In genomic region chr5:458547-459353, GRCh38 we compare ENCODE assay signal across 8 cellular contexts. TPM values are rescaled to one million over a fixed set of nuclear protein-coding genes. Genes with fewer than 3 reads are reported as not detected.
DNase-seq lines count a peak whose midpoint lies in the region; ATAC-seq, FAIRE-seq and TF ChIP-seq lines count a peak whose summit lies in the region.

No MANE protein-coding gene starts in this region.

- 75 to 81% methylated on average over 17 of the region's 17 CpGs for WGBS in sigmoid colon, 2 donors

- no peak for TF ChIP-seq EP300 in sigmoid colon (IDR thresholded peaks at IDR 0.05)

- TF ChIP-seq POLR2A in breast epithelium (IDR thresholded peaks at IDR 0.05), result no peak
- TF ChIP-seq POLR2A in sigmoid colon (IDR thresholded peaks at IDR 0.05), result no peak

- no peak for FAIRE-seq in urothelium cell line (lab: Jason Lieb, UNC)

- H3K4me3 ChIP-seq in breast epithelium (no peak overlapping the region), sigmoid colon (no peak overlapping the region)

- DNase-seq in GM19238 (ENCODE audit: insufficient read length, low spot score) (peak; percentile 37), NCI-H226 (peak; percentile 87), breast epithelium (ENCODE audit: low spot score in 2 of 2) (peak; percentile 49 to 51), sigmoid colon (peak; percentile 57), urothelium cell line (ENCODE audit: low spot score) (no peak), NCI-H526 (lab: John Stamatoyannopoulos, UW) (no peak), COLO829 (ENCODE audit: low spot score) (no peak)

- peak overlapping the region; percentile 68 to 69 for H3K27ac ChIP-seq in breast epithelium
- no peak overlapping the region for H3K27ac ChIP-seq in sigmoid colon

- intact Hi-C loops in breast epithelium (cut with DNase I; ENCODE audit: low total_unique reads) (no loop called here), sigmoid colon (cut with DNase I) (no loop called here)

- TF ChIP-seq CTCF in breast epithelium (IDR thresholded peaks at IDR 0.05), result no peak
- no peak for TF ChIP-seq CTCF in sigmoid colon (IDR thresholded peaks at IDR 0.05)

- no peak for ATAC-seq in SK-N-SH treated with all-trans-retinoic acid at 6 μM for 48 hours

- H3K9me3 ChIP-seq in breast epithelium (no peaks in the 10 kb centered on the region), sigmoid colon (no peaks in the 10 kb centered on the region)

- H3K27me3 ChIP-seq in breast epithelium, result no peaks in the 10 kb centered on the region
- H3K27me3 ChIP-seq in sigmoid colon, result no peaks in the 10 kb centered on the region

- H3K4me1 ChIP-seq in breast epithelium (no peaks in the 10 kb centered on the region), sigmoid colon (no peaks in the 10 kb centered on the region)

- H3K36me3 ChIP-seq in breast epithelium, result no peaks in the 10 kb centered on the region
- peaks cover 13 to 94% (median 41%) of the 10 kb centered on the region in 4 donors for H3K36me3 ChIP-seq in sigmoid colon

TF ChIP-seq in SK-N-SH treated with all-trans-retinoic acid at 6 μM for 48 hours, 23 proteins besides CTCF, POLR2A, EP300 and RAD21:
- no peak for TF ChIP-seq TSHZ2 (CRISPR knock-in tag; IDR thresholded peaks at IDR 0.05)
- no peak for TF ChIP-seq ZNF8 (CRISPR knock-in tag; IDR thresholded peaks at IDR 0.05)
- no peak for TF ChIP-seq ARNTL (CRISPR knock-in tag; IDR thresholded peaks at IDR 0.05; ENCODE audit: borderline replicate concordance, low read depth)
- no peak for TF ChIP-seq OSR1 (CRISPR knock-in tag; IDR thresholded peaks at IDR 0.05)
- TF ChIP-seq GLIS3 (CRISPR knock-in tag; IDR thresholded peaks at IDR 0.05), result no peak
- TF ChIP-seq SNAI2 (CRISPR knock-in tag; IDR thresholded peaks at IDR 0.05), result no peak
- no peak for TF ChIP-seq TCF4 (CRISPR knock-in tag; IDR thresholded peaks at IDR 0.05; ENCODE audit: borderline replicate concordance)
- no peak for TF ChIP-seq PPARA (CRISPR knock-in tag; IDR thresholded peaks at IDR 0.05; ENCODE audit: borderline replicate concordance)
- no peak for TF ChIP-seq BACH2 (CRISPR knock-in tag; IDR thresholded peaks at IDR 0.05; ENCODE audit: borderline replicate concordance)
- TF ChIP-seq ISL1 (CRISPR knock-in tag; IDR thresholded peaks at IDR 0.05), result no peak
- TF ChIP-seq ESRRG (CRISPR knock-in tag; IDR thresholded peaks at IDR 0.05), result no peak
- no peak for TF ChIP-seq ZNF70 (CRISPR knock-in tag; IDR thresholded peaks at IDR 0.05)
- TF ChIP-seq ZFP30 (CRISPR knock-in tag; IDR thresholded peaks at IDR 0.05), result no peak
- TF ChIP-seq CSRNP3 (CRISPR knock-in tag; IDR thresholded peaks at IDR 0.05), result no peak
- TF ChIP-seq POU6F1 (CRISPR knock-in tag; IDR thresholded peaks at IDR 0.05; ENCODE audit: borderline replicate concordance, low read depth), result no peak
- no peak for TF ChIP-seq ZNF565 (CRISPR knock-in tag; conservative IDR thresholded peaks at IDR 0.05; ENCODE audit: low read depth)
- no peak for TF ChIP-seq ZFP3 (CRISPR knock-in tag; IDR thresholded peaks at IDR 0.05)
- no peak for TF ChIP-seq TOX (CRISPR knock-in tag; IDR thresholded peaks at IDR 0.05; ENCODE audit: borderline replicate concordance)
- TF ChIP-seq CSDC2 (CRISPR knock-in tag; IDR thresholded peaks at IDR 0.05), result no peak
TF ChIP-seq in SK-N-SH treated with all-trans-retinoic acid at 6 μM for 48 hours: peak in this region for 0.

RNA-seq across cellular contexts. Expression of gene EXOC3, which starts 15.8 kb away (rescaled TPM):
- 10 to 100 TPM; 49.8 to 63.7 (median 53.3) TPM for total RNA-seq in breast epithelium
- total RNA-seq in sigmoid colon, result 10 to 100 TPM; 45.7 to 68.7 (median 48.5) TPM
- 10 to 100 TPM; 18.6 to 60.9 (median 36.1) TPM for polyA plus RNA-seq in sigmoid colon

Comparison
In these comparisons a context has a peak if more than half of its experiments do, and no peak if none do; other contexts are left out.
1. DNase-seq: peak in GM19238 (single experiment), NCI-H226 (single experiment), breast epithelium (2 of 2) and sigmoid colon (single experiment); none in urothelium cell line (single experiment), NCI-H526 (0 of 2) and COLO829 (single experiment).
2. H3K27ac ChIP-seq: peak in breast epithelium (2 of 2); none in sigmoid colon (0 of 4).